In the genomic region with DNA sequence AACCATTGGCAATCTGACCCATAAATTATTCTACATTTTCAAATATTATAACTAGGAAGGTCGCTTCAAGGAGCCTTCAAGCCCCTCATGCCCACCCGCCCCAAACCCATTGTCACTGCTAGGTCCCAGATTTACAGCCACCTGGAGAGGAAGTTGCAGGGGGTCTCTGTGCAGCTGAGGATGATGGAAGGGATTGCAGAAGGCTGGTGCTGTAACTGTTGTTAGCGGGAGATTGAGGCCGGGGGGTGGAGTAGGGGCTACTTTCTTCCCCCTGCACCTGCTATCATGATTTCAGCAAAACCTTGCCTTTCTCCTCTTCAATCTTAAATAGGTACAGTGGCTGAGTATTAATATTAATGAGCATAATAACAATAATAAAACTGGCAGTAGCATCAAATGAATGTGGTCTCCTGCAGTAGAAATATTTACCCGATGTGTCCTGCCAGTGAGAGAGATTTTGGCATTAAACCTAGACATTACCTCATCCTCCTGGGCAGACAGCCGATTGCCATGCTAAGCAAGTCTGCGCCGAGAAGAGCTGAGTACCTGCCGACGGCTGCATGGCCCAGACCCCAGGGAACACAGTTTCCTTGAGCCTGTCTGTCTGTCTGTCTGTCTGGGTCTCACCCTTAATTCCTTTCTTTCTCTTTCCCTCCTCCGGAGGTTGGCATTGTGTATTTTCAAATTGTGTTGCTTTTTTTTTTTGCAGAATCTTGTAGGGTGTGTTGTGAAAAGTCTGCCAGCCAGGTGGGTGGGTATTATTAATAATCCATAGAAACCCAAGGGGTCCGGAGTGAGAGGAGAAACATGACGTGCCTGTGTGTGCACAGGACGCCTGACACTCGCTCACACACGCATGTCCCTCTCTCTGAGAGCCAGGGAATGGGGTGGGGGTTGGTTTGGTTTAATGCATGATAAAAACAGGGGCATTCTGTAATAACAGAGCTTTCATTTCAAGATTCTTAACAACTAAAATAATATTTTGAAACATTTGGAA, we compare ENCODE assay signal across 9 cellular contexts.
A peak's percentile ranks its signal among the peaks of the same experiment; 100 is the strongest.
DNase-seq lines count a peak whose midpoint lies in the region; ATAC-seq and TF ChIP-seq lines count a peak whose summit lies in the region.
"Had no signal": no experiment of that assay in that cellular context is flagged by ENCODE, and none has a peak within 500 bp of the region (broad histone marks: within the 10 kb centered on the region; RNA-seq: fewer than 3 reads in every experiment).

No MANE protein-coding gene starts in this region.

- intact Hi-C loops in heart left ventricle (cut with DNase I) (loop anchor here in 3 of 10 donors (1.0 to 10.0 kb wide), 4 partner anchors 86 to 284 kb away; no protein-coding TSS in a partner anchor), sciatic nerve (cut with DNase I) (no loop called here)
- intact Hi-C loops in activated CD8-positive, alpha-beta T cell treated with anti-CD3 and anti-CD28 coated beads for 36 hours (cut with micrococcal nuclease): no loop called here

- no peaks in the 10 kb centered on the region for H3K4me1 Mint-ChIP-seq in HFFc6 (ENCODE audit: low read depth)
- H3K4me1 Mint-ChIP-seq in activated CD8-positive, alpha-beta T cell treated with anti-CD3 and anti-CD28 coated beads for 36 hours (ENCODE audit: low read depth): peaks cover 42% of the 10 kb centered on the region

- DNase-seq in HFFc6 (peak; percentile 3), SHP77 (lab: John Stamatoyannopoulos, UW) (peak; percentile 77 to 78), heart left ventricle (peak in 4 of 5 donors; percentile 69 to 82 (median 75)), sciatic nerve (ENCODE audit: low spot score) (no peak), HT-29 (ENCODE audit: low spot score) (no peak), LoVo (ENCODE audit: low spot score) (no peak), foreskin melanocyte (no peak)
- DNase-seq in activated CD8-positive, alpha-beta T cell treated with anti-CD3 and anti-CD28 coated beads for 36 hours: no peak
- DNase-seq: naive B cell had no signal

- no peaks in the 10 kb centered on the region for H3K9me3 ChIP-seq in heart left ventricle

- H3K4me3 ChIP-seq in heart left ventricle: peak overlapping the region in 5 of 12 donors; percentile 4 to 41 (median 17)

- peaks cover 5 to 50% (median 36%) of the 10 kb centered on the region in 12 donors for H3K4me1 ChIP-seq in heart left ventricle

- POLR2A ChIA-PET in activated CD8-positive, alpha-beta T cell treated with anti-CD3 and anti-CD28 coated beads for 36 hours (lab: Charles Lee): interaction anchor here (1.3 to 1.5 kb wide), 3 partner anchors 9 to 23 kb away, joined by 4 to 5 read pairs (median 4); no protein-coding TSS in a partner anchor

- H3K27me3 Mint-ChIP-seq in HFFc6 (ENCODE audit: insufficient read depth): peaks cover 9% of the 10 kb centered on the region
- H3K27me3 Mint-ChIP-seq in activated CD8-positive, alpha-beta T cell treated with anti-CD3 and anti-CD28 coated beads for 36 hours: no peaks in the 10 kb centered on the region
- H3K27me3 Mint-ChIP-seq: naive B cell had no signal

- H3K36me3 Mint-ChIP-seq in HFFc6 (ENCODE audit: low read depth): peaks cover 13% of the 10 kb centered on the region
- peaks cover 31% of the 10 kb centered on the region for H3K36me3 Mint-ChIP-seq in activated CD8-positive, alpha-beta T cell treated with anti-CD3 and anti-CD28 coated beads for 36 hours (ENCODE audit: low read depth)

- peak; percentile 87 to 92 (median 89) for ATAC-seq in heart left ventricle
- ATAC-seq in sciatic nerve: peak; percentile 84
- no peak for ATAC-seq in activated CD8-positive, alpha-beta T cell treated with anti-CD3 and anti-CD28 coated beads for 36 hours

- peak overlapping the region; percentile 35 to 93 (median 83) for H3K27ac ChIP-seq in heart left ventricle

- no peak for TF ChIP-seq POLR2A in heart left ventricle (IDR thresholded peaks at IDR 0.05)

- H3K9me3 Mint-ChIP-seq in HFFc6: peaks cover 26% of the 10 kb centered on the region
- H3K9me3 Mint-ChIP-seq in activated CD8-positive, alpha-beta T cell treated with anti-CD3 and anti-CD28 coated beads for 36 hours: peaks cover 8% of the 10 kb centered on the region

- CTCF ChIA-PET in activated CD8-positive, alpha-beta T cell treated with anti-CD3 and anti-CD28 coated beads for 36 hours (lab: Charles Lee): interaction anchor here (1.2 to 1.9 kb wide), 4 partner anchors 10 to 341 kb away, joined by 3 to 8 read pairs (median 3); no protein-coding TSS in a partner anchor

- H3K4me3 Mint-ChIP-seq in HFFc6: no peak overlapping the region
- no peak overlapping the region for H3K4me3 Mint-ChIP-seq in activated CD8-positive, alpha-beta T cell treated with anti-CD3 and anti-CD28 coated beads for 36 hours

- 33 to 42% (median 38%) methylated on average over 16 of the region's 16 CpGs for WGBS in heart left ventricle, 4 donors

- TF ChIP-seq CTCF in HFFc6 (IDR thresholded peaks at IDR 0.05) (no peak), heart left ventricle (IDR thresholded peaks at IDR 0.05) (no peak)
- TF ChIP-seq CTCF in activated CD8-positive, alpha-beta T cell treated with anti-CD3 and anti-CD28 coated beads for 36 hours (IDR thresholded peaks at IDR 0.05): no peak

- no peaks in the 10 kb centered on the region for H3K27me3 ChIP-seq in heart left ventricle

- peaks cover 0 to 11% (median 0%) of the 10 kb centered on the region in 9 donors for H3K36me3 ChIP-seq in heart left ventricle

- no peak overlapping the region for H3K27ac Mint-ChIP-seq in HFFc6
- no peak overlapping the region for H3K27ac Mint-ChIP-seq in activated CD8-positive, alpha-beta T cell treated with anti-CD3 and anti-CD28 coated beads for 36 hours

Comparison
In these comparisons a context has a peak if more than half of its experiments do, and no peak if none do; other contexts are left out.
1. DNase-seq: peak in HFFc6 (single experiment), SHP77 (2 of 2) and heart left ventricle (4 of 5); none in sciatic nerve (single experiment), HT-29 (single experiment), LoVo (single experiment), activated CD8-positive, alpha-beta T cell treated with anti-CD3 and anti-CD28 coated beads for 36 hours (single experiment) and foreskin melanocyte (single experiment).